In genomic region chr5:123875444-123876264, GRCh38 we compare ENCODE assay signal across 11 cellular contexts.
A peak's percentile ranks its signal among the peaks of the same experiment; 100 is the strongest.
DNase-seq lines count a peak whose midpoint lies in the region; ATAC-seq and TF ChIP-seq lines count a peak whose summit lies in the region.
"Had no signal": no experiment of that assay in that cellular context is flagged by ENCODE, and none has a peak within 500 bp of the region (broad histone marks: within the 10 kb centered on the region; RNA-seq: fewer than 3 reads in every experiment).

No MANE protein-coding gene starts in this region.

- TF ChIP-seq EP300 in esophagus muscularis mucosa (IDR thresholded peaks at IDR 0.05), result no peak

- H3K4me3 ChIP-seq in mesodermal cell (ENCODE audit: extremely low read depth, insufficient read depth, low read length, poor library complexity, severe bottlenecking), result no peak overlapping the region
- no peak overlapping the region for H3K4me3 ChIP-seq in esophagus muscularis mucosa

- H3K27me3 ChIP-seq in esophagus muscularis mucosa, result no peaks in the 10 kb centered on the region

- H3K27ac Mint-ChIP-seq in activated naive CD4-positive, alpha-beta T cell treated with anti-CD3 and anti-CD28 coated beads for 36 hours, result no peak overlapping the region
- H3K27ac Mint-ChIP-seq: activated naive CD8-positive, alpha-beta T cell treated with anti-CD3 and anti-CD28 coated beads for 36 hours; CD4-positive, CD25-positive, alpha-beta regulatory T cell; T-cell had no signal

- peak overlapping the region; percentile 96 for H3K27ac ChIP-seq in mesodermal cell (ENCODE audit: low read depth, low read length, severe bottlenecking)
- H3K27ac ChIP-seq in esophagus muscularis mucosa (replicated peaks in 1 of 4), result peak overlapping the region in 1 of 4 donors; percentile 23

- H3K36me3 Mint-ChIP-seq in activated naive CD4-positive, alpha-beta T cell treated with anti-CD3 and anti-CD28 coated beads for 36 hours (ENCODE audit: low read depth), result no peaks in the 10 kb centered on the region
- H3K36me3 Mint-ChIP-seq: activated naive CD8-positive, alpha-beta T cell treated with anti-CD3 and anti-CD28 coated beads for 36 hours; CD4-positive, CD25-positive, alpha-beta regulatory T cell; T-cell had no signal

- H3K9me3 Mint-ChIP-seq in activated naive CD4-positive, alpha-beta T cell treated with anti-CD3 and anti-CD28 coated beads for 36 hours, result no peaks in the 10 kb centered on the region
- H3K9me3 Mint-ChIP-seq: activated naive CD8-positive, alpha-beta T cell treated with anti-CD3 and anti-CD28 coated beads for 36 hours had no signal

- H3K9me3 ChIP-seq in mesodermal cell (ENCODE audit: control insufficient read depth, low read length), result no peaks in the 10 kb centered on the region
- no peaks in the 10 kb centered on the region for H3K9me3 ChIP-seq in esophagus muscularis mucosa

- DNase-seq in C1 segment of cervical spinal cord (lab: John Stamatoyannopoulos, UW), result peak in 11 of 14 donors; percentile 21 to 77 (median 41)
- peak; percentile 49 for DNase-seq in NCI-H2196 (lab: John Stamatoyannopoulos, UW; ENCODE audit: unreplicated experiment)
- peak; percentile 74 for DNase-seq in ecto neural progenitor cell (ENCODE audit: low spot score)
- no peak for DNase-seq in esophagus muscularis mucosa (ENCODE audit: extremely low spot score)
- DNase-seq in GM19238 (ENCODE audit: insufficient read length, low spot score), result no peak
- no peak for DNase-seq in activated naive CD4-positive, alpha-beta T cell treated with anti-CD3 and anti-CD28 coated beads for 36 hours
- DNase-seq: activated naive CD8-positive, alpha-beta T cell treated with anti-CD3 and anti-CD28 coated beads for 36 hours; CD4-positive, CD25-positive, alpha-beta regulatory T cell; T-cell had no signal

- no peak for ATAC-seq in GM21528 (IDR thresholded peaks at IDR 0.05; ENCODE audit: low FRiP score, unreplicated experiment)
- ATAC-seq: T-cell had no signal

- H3K27me3 Mint-ChIP-seq in activated naive CD4-positive, alpha-beta T cell treated with anti-CD3 and anti-CD28 coated beads for 36 hours (ENCODE audit: low read depth), result no peaks in the 10 kb centered on the region
- H3K27me3 Mint-ChIP-seq: activated naive CD8-positive, alpha-beta T cell treated with anti-CD3 and anti-CD28 coated beads for 36 hours; CD4-positive, CD25-positive, alpha-beta regulatory T cell; T-cell had no signal

- no peak overlapping the region for H3K4me3 Mint-ChIP-seq in activated naive CD4-positive, alpha-beta T cell treated with anti-CD3 and anti-CD28 coated beads for 36 hours
- H3K4me3 Mint-ChIP-seq: activated naive CD8-positive, alpha-beta T cell treated with anti-CD3 and anti-CD28 coated beads for 36 hours; CD4-positive, CD25-positive, alpha-beta regulatory T cell; T-cell had no signal

- CTCF ChIA-PET in activated naive CD4-positive, alpha-beta T cell treated with anti-CD3 and anti-CD28 coated beads for 36 hours (lab: Charles Lee), result no interaction called here

- intact Hi-C loops in esophagus muscularis mucosa (cut with DNase I), result loop anchor here (10.0 kb wide), 1 partner anchor 181 kb away; no protein-coding TSS in a partner anchor
- intact Hi-C loops in activated naive CD4-positive, alpha-beta T cell treated with anti-CD3 and anti-CD28 coated beads for 36 hours (cut with micrococcal nuclease), result no loop called here

- no peaks in the 10 kb centered on the region for H3K4me1 Mint-ChIP-seq in activated naive CD4-positive, alpha-beta T cell treated with anti-CD3 and anti-CD28 coated beads for 36 hours (ENCODE audit: low read depth)
- H3K4me1 Mint-ChIP-seq: activated naive CD8-positive, alpha-beta T cell treated with anti-CD3 and anti-CD28 coated beads for 36 hours; CD4-positive, CD25-positive, alpha-beta regulatory T cell; T-cell had no signal

- TF ChIP-seq POLR2A in esophagus muscularis mucosa (IDR thresholded peaks at IDR 0.05; ENCODE audit: low read depth), result no peak

- WGBS in mesodermal cell (ENCODE audit: insufficient coverage in 2 of 2), 2 experiments, result 0% methylated on average over 2 to 5 of the region's 8 CpGs
- 51% methylated on average over 8 of the region's 8 CpGs for WGBS in esophagus muscularis mucosa

- H3K36me3 ChIP-seq in mesodermal cell (ENCODE audit: control insufficient read depth, insufficient read depth, low read length) (no peaks in the 10 kb centered on the region), esophagus muscularis mucosa (no peaks in the 10 kb centered on the region)

- H3K4me1 ChIP-seq in mesodermal cell (ENCODE audit: control insufficient read depth, insufficient read depth, low read length, poor library complexity, severe bottlenecking), result peaks cover 37% of the 10 kb centered on the region
- peaks cover 22 to 32% (median 29%) of the 10 kb centered on the region in 4 donors for H3K4me1 ChIP-seq in esophagus muscularis mucosa

- no peak for TF ChIP-seq CTCF in esophagus muscularis mucosa (IDR thresholded peaks at IDR 0.05)

Comparison
In these comparisons a context has a peak if more than half of its experiments do, and no peak if none do; other contexts are left out.
1. DNase-seq: peak in C1 segment of cervical spinal cord (11 of 14), NCI-H2196 (single experiment) and ecto neural progenitor cell (single experiment); none in esophagus muscularis mucosa (single experiment), GM19238 (single experiment) and activated naive CD4-positive, alpha-beta T cell treated with anti-CD3 and anti-CD28 coated beads for 36 hours (single experiment).